3 cellular contexts compared by ENCODE assay signal in the genomic region with DNA sequence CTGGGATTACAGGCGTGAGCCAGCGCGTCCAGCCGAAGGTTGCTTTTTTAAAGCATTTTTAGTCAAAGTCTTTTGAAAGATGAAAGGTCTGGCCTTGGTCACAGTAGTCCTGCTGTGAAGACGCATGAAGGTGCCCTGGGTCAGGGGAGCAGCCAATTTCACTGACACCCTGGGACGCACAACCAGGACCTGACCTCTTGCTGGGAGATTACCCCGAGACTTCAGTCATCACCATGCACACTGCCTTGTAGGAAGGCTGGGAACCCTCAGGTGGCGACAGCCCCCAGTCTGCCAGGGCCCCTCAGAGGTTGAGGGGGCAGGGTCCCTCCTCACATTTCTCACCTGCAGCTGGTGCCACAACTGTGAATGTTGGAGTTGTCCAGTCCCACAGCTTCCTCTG.
TF ChIP-seq lines count a peak whose summit lies in the region.

No MANE protein-coding gene starts in this region.

TF ChIP-seq in SK-N-SH treated with all-trans-retinoic acid at 6 μM for 48 hours, 23 proteins besides CTCF, POLR2A, EP300 and RAD21:
- TF ChIP-seq, protein P1, sequence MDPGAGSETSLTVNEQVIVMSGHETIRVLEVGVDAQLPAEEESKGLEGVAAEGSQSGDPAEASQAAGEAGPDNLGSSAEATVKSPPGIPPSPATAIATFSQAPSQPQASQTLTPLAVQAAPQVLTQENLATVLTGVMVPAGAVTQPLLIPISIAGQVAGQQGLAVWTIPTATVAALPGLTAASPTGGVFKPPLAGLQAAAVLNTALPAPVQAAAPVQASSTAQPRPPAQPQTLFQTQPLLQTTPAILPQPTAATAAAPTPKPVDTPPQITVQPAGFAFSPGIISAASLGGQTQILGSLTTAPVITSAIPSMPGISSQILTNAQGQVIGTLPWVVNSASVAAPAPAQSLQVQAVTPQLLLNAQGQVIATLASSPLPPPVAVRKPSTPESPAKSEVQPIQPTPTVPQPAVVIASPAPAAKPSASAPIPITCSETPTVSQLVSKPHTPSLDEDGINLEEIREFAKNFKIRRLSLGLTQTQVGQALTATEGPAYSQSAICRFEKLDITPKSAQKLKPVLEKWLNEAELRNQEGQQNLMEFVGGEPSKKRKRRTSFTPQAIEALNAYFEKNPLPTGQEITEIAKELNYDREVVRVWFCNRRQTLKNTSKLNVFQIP (CRISPR knock-in tag; IDR thresholded peaks at IDR 0.05; ENCODE audit: borderline replicate concordance, low read depth): no peak
- TF ChIP-seq ESRRG (CRISPR knock-in tag; IDR thresholded peaks at IDR 0.05): no peak
- TF ChIP-seq, protein P2, sequence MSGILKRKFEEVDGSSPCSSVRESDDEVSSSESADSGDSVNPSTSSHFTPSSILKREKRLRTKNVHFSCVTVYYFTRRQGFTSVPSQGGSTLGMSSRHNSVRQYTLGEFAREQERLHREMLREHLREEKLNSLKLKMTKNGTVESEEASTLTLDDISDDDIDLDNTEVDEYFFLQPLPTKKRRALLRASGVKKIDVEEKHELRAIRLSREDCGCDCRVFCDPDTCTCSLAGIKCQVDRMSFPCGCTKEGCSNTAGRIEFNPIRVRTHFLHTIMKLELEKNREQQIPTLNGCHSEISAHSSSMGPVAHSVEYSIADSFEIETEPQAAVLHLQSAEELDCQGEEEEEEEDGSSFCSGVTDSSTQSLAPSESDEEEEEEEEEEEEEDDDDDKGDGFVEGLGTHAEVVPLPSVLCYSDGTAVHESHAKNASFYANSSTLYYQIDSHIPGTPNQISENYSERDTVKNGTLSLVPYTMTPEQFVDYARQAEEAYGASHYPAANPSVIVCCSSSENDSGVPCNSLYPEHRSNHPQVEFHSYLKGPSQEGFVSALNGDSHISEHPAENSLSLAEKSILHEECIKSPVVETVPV (CRISPR knock-in tag; IDR thresholded peaks at IDR 0.05): no peak

TF ChIP-seq in SK-N-SH, 30 proteins besides CTCF, POLR2A, EP300 and RAD21:
- TF ChIP-seq, protein P3, sequence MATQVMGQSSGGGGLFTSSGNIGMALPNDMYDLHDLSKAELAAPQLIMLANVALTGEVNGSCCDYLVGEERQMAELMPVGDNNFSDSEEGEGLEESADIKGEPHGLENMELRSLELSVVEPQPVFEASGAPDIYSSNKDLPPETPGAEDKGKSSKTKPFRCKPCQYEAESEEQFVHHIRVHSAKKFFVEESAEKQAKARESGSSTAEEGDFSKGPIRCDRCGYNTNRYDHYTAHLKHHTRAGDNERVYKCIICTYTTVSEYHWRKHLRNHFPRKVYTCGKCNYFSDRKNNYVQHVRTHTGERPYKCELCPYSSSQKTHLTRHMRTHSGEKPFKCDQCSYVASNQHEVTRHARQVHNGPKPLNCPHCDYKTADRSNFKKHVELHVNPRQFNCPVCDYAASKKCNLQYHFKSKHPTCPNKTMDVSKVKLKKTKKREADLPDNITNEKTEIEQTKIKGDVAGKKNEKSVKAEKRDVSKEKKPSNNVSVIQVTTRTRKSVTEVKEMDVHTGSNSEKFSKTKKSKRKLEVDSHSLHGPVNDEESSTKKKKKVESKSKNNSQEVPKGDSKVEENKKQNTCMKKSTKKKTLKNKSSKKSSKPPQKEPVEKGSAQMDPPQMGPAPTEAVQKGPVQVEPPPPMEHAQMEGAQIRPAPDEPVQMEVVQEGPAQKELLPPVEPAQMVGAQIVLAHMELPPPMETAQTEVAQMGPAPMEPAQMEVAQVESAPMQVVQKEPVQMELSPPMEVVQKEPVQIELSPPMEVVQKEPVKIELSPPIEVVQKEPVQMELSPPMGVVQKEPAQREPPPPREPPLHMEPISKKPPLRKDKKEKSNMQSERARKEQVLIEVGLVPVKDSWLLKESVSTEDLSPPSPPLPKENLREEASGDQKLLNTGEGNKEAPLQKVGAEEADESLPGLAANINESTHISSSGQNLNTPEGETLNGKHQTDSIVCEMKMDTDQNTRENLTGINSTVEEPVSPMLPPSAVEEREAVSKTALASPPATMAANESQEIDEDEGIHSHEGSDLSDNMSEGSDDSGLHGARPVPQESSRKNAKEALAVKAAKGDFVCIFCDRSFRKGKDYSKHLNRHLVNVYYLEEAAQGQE (IDR thresholded peaks at IDR 0.05; ENCODE audit: low read depth, low read length): no peak
- TF ChIP-seq POLR2AphosphoS5 (IDR thresholded peaks at IDR 0.05; ENCODE audit: low read depth, low read length) (no peak), GATA2 (CRISPR knock-in tag; IDR thresholded peaks at IDR 0.05) (no peak), TCF12 (IDR thresholded peaks at IDR 0.05) (no peak), YY1 (IDR thresholded peaks at IDR 0.05; ENCODE audit: low read depth) (no peak), MEF2A (IDR thresholded peaks at IDR 0.05; ENCODE audit: borderline replicate concordance, low read depth) (no peak), JUND (IDR thresholded peaks at IDR 0.05) (no peak)
- TF ChIP-seq, protein P4, sequence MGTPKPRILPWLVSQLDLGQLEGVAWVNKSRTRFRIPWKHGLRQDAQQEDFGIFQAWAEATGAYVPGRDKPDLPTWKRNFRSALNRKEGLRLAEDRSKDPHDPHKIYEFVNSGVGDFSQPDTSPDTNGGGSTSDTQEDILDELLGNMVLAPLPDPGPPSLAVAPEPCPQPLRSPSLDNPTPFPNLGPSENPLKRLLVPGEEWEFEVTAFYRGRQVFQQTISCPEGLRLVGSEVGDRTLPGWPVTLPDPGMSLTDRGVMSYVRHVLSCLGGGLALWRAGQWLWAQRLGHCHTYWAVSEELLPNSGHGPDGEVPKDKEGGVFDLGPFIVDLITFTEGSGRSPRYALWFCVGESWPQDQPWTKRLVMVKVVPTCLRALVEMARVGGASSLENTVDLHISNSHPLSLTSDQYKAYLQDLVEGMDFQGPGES (IDR thresholded peaks at IDR 0.05; ENCODE audit: low read depth, low read length): no peak

TF ChIP-seq in H1, 55 proteins besides CTCF, POLR2A, EP300 and RAD21:
- TF ChIP-seq ZNF274 (IDR thresholded peaks at IDR 0.05; ENCODE audit: borderline replicate concordance, extremely low read depth, low read length): no peak
- TF ChIP-seq TBP (IDR thresholded peaks at IDR 0.05; ENCODE audit: low read depth, low read length): no peak
- TF ChIP-seq TEAD4 (IDR thresholded peaks at IDR 0.05; ENCODE audit: low read depth, low read length): no peak
- no peak for TF ChIP-seq TAF7 (optimal IDR thresholded peaks at IDR 0.05; ENCODE audit: borderline replicate concordance, low read depth, low read length)
- TF ChIP-seq, protein P5, sequence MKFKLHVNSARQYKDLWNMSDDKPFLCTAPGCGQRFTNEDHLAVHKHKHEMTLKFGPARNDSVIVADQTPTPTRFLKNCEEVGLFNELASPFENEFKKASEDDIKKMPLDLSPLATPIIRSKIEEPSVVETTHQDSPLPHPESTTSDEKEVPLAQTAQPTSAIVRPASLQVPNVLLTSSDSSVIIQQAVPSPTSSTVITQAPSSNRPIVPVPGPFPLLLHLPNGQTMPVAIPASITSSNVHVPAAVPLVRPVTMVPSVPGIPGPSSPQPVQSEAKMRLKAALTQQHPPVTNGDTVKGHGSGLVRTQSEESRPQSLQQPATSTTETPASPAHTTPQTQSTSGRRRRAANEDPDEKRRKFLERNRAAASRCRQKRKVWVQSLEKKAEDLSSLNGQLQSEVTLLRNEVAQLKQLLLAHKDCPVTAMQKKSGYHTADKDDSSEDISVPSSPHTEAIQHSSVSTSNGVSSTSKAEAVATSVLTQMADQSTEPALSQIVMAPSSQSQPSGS (IDR thresholded peaks at IDR 0.05; ENCODE audit: low read length): no peak
- no peak for TF ChIP-seq KDM5A (IDR thresholded peaks at IDR 0.05; ENCODE audit: low read length)
- TF ChIP-seq SAP30 (IDR thresholded peaks at IDR 0.05; ENCODE audit: insufficient read depth, insufficient replicate concordance, low read length): no peak
- TF ChIP-seq CEBPB (IDR thresholded peaks at IDR 0.05; ENCODE audit: low read depth, low read length): no peak
- no peak for TF ChIP-seq GABPA (IDR thresholded peaks at IDR 0.05; ENCODE audit: borderline replicate concordance, insufficient read depth, low read length)
- TF ChIP-seq, protein P6, sequence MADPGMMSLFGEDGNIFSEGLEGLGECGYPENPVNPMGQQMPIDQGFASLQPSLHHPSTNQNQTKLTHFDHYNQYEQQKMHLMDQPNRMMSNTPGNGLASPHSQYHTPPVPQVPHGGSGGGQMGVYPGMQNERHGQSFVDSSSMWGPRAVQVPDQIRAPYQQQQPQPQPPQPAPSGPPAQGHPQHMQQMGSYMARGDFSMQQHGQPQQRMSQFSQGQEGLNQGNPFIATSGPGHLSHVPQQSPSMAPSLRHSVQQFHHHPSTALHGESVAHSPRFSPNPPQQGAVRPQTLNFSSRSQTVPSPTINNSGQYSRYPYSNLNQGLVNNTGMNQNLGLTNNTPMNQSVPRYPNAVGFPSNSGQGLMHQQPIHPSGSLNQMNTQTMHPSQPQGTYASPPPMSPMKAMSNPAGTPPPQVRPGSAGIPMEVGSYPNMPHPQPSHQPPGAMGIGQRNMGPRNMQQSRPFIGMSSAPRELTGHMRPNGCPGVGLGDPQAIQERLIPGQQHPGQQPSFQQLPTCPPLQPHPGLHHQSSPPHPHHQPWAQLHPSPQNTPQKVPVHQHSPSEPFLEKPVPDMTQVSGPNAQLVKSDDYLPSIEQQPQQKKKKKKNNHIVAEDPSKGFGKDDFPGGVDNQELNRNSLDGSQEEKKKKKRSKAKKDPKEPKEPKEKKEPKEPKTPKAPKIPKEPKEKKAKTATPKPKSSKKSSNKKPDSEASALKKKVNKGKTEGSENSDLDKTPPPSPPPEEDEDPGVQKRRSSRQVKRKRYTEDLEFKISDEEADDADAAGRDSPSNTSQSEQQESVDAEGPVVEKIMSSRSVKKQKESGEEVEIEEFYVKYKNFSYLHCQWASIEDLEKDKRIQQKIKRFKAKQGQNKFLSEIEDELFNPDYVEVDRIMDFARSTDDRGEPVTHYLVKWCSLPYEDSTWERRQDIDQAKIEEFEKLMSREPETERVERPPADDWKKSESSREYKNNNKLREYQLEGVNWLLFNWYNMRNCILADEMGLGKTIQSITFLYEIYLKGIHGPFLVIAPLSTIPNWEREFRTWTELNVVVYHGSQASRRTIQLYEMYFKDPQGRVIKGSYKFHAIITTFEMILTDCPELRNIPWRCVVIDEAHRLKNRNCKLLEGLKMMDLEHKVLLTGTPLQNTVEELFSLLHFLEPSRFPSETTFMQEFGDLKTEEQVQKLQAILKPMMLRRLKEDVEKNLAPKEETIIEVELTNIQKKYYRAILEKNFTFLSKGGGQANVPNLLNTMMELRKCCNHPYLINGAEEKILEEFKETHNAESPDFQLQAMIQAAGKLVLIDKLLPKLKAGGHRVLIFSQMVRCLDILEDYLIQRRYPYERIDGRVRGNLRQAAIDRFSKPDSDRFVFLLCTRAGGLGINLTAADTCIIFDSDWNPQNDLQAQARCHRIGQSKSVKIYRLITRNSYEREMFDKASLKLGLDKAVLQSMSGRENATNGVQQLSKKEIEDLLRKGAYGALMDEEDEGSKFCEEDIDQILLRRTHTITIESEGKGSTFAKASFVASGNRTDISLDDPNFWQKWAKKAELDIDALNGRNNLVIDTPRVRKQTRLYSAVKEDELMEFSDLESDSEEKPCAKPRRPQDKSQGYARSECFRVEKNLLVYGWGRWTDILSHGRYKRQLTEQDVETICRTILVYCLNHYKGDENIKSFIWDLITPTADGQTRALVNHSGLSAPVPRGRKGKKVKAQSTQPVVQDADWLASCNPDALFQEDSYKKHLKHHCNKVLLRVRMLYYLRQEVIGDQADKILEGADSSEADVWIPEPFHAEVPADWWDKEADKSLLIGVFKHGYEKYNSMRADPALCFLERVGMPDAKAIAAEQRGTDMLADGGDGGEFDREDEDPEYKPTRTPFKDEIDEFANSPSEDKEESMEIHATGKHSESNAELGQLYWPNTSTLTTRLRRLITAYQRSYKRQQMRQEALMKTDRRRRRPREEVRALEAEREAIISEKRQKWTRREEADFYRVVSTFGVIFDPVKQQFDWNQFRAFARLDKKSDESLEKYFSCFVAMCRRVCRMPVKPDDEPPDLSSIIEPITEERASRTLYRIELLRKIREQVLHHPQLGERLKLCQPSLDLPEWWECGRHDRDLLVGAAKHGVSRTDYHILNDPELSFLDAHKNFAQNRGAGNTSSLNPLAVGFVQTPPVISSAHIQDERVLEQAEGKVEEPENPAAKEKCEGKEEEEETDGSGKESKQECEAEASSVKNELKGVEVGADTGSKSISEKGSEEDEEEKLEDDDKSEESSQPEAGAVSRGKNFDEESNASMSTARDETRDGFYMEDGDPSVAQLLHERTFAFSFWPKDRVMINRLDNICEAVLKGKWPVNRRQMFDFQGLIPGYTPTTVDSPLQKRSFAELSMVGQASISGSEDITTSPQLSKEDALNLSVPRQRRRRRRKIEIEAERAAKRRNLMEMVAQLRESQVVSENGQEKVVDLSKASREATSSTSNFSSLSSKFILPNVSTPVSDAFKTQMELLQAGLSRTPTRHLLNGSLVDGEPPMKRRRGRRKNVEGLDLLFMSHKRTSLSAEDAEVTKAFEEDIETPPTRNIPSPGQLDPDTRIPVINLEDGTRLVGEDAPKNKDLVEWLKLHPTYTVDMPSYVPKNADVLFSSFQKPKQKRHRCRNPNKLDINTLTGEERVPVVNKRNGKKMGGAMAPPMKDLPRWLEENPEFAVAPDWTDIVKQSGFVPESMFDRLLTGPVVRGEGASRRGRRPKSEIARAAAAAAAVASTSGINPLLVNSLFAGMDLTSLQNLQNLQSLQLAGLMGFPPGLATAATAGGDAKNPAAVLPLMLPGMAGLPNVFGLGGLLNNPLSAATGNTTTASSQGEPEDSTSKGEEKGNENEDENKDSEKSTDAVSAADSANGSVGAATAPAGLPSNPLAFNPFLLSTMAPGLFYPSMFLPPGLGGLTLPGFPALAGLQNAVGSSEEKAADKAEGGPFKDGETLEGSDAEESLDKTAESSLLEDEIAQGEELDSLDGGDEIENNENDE (IDR thresholded peaks at IDR 0.05; ENCODE audit: insufficient replicate concordance, low read length): no peak
- TF ChIP-seq SP2 (IDR thresholded peaks at IDR 0.05; ENCODE audit: low read length): no peak
- TF ChIP-seq HDAC2 (IDR thresholded peaks at IDR 0.05; ENCODE audit: borderline replicate concordance in 1 of 2, low read depth in 2 of 2, low read length in 2 of 2): no peak
- no peak for TF ChIP-seq MAFK (IDR thresholded peaks at IDR 0.05; ENCODE audit: low read depth, low read length)
- no peak for TF ChIP-seq FOSL1 (IDR thresholded peaks at IDR 0.05; ENCODE audit: insufficient read depth, low read depth, low read length)
- TF ChIP-seq, protein P7, sequence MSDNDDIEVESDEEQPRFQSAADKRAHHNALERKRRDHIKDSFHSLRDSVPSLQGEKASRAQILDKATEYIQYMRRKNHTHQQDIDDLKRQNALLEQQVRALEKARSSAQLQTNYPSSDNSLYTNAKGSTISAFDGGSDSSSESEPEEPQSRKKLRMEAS (IDR thresholded peaks at IDR 0.05): no peak
TF ChIP-seq in H1: peak in this region for 0.
